ENCODE assay signal across 2 cellular contexts in the genomic region with DNA sequence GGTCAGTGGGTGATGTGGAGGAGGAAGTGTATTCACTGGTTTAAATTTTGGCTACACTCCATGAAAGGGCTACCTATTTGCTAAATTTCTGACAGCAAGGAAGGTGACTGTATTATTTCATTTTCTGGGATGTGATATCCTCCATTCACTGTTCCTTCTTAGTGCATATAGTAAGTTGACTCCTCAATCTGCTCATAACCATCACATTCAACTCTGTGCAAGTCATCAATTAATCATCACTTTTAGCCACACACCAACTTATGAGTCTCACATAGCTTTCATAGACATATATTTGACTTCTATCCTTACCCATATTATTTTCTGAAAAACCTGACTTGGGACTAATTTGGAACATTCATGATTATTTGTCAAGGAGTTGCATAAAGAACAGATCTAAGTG.
TF ChIP-seq lines count a peak whose summit lies in the region.

No MANE protein-coding gene starts in this region.

TF ChIP-seq in IMR-90, 13 proteins besides CTCF, POLR2A, EP300 and RAD21:
- TF ChIP-seq SMC3 (IDR thresholded peaks at IDR 0.05; ENCODE audit: low read depth, low read length) (no peak), FOS (IDR thresholded peaks at IDR 0.05; ENCODE audit: low read depth, low read length) (no peak), CHD1 (IDR thresholded peaks at IDR 0.05; ENCODE audit: low read depth, low read length) (no peak), MAFK (IDR thresholded peaks at IDR 0.05; ENCODE audit: low read depth, low read length) (no peak), RFX5 (IDR thresholded peaks at IDR 0.05; ENCODE audit: low read depth, low read length) (no peak), NFE2L2 (IDR thresholded peaks at IDR 0.05; ENCODE audit: low read depth, low read length) (no peak), MAZ (IDR thresholded peaks at IDR 0.05; ENCODE audit: borderline replicate concordance, low read depth, low read length) (no peak)

TF ChIP-seq in neural cell, 6 proteins besides CTCF, POLR2A, EP300 and RAD21:
- TF ChIP-seq MXI1 (conservative IDR thresholded peaks at IDR 0.05; ENCODE audit: poor library complexity, severe bottlenecking) (no peak), SMC3 (conservative IDR thresholded peaks at IDR 0.05; ENCODE audit: poor library complexity) (no peak), TAF1 (IDR thresholded peaks at IDR 0.05; ENCODE audit: low read depth) (no peak), POLR2AphosphoS5 (IDR thresholded peaks at IDR 0.05) (no peak), EZH2 (IDR thresholded peaks at IDR 0.05; ENCODE audit: borderline replicate concordance, insufficient read depth, low read length, poor library complexity, severe bottlenecking) (no peak)
- TF ChIP-seq, protein P1, sequence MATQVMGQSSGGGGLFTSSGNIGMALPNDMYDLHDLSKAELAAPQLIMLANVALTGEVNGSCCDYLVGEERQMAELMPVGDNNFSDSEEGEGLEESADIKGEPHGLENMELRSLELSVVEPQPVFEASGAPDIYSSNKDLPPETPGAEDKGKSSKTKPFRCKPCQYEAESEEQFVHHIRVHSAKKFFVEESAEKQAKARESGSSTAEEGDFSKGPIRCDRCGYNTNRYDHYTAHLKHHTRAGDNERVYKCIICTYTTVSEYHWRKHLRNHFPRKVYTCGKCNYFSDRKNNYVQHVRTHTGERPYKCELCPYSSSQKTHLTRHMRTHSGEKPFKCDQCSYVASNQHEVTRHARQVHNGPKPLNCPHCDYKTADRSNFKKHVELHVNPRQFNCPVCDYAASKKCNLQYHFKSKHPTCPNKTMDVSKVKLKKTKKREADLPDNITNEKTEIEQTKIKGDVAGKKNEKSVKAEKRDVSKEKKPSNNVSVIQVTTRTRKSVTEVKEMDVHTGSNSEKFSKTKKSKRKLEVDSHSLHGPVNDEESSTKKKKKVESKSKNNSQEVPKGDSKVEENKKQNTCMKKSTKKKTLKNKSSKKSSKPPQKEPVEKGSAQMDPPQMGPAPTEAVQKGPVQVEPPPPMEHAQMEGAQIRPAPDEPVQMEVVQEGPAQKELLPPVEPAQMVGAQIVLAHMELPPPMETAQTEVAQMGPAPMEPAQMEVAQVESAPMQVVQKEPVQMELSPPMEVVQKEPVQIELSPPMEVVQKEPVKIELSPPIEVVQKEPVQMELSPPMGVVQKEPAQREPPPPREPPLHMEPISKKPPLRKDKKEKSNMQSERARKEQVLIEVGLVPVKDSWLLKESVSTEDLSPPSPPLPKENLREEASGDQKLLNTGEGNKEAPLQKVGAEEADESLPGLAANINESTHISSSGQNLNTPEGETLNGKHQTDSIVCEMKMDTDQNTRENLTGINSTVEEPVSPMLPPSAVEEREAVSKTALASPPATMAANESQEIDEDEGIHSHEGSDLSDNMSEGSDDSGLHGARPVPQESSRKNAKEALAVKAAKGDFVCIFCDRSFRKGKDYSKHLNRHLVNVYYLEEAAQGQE (IDR thresholded peaks at IDR 0.05; ENCODE audit: borderline replicate concordance) = no peak
TF ChIP-seq in neural cell: peak in this region for 0.
